In genomic region chr5:180810210-180811011, GRCh38 we compare ENCODE assay signal across 8 cellular contexts. TPM values are rescaled to one million over a fixed set of nuclear protein-coding genes. Genes with fewer than 3 reads are reported as not detected.
A peak's percentile ranks its signal among the peaks of the same experiment; 100 is the strongest.
DNase-seq lines count a peak whose midpoint lies in the region; ATAC-seq and TF ChIP-seq lines count a peak whose summit lies in the region.

No MANE protein-coding gene starts in this region.

- H3K9me3 ChIP-seq in CD4-positive, alpha-beta T cell (ENCODE audit: control insufficient read depth, low read length), result no peaks in the 10 kb centered on the region
- no peaks in the 10 kb centered on the region for H3K9me3 ChIP-seq in lower lobe of right lung

- peaks cover 55% of the 10 kb centered on the region for H3K4me1 ChIP-seq in lower lobe of right lung

- no peak for TF ChIP-seq CTCF in CD4-positive, alpha-beta T cell (IDR thresholded peaks at IDR 0.05)
- peak in 8 of 56 donors; percentile 0 to 25 (median 16) for TF ChIP-seq CTCF in dorsolateral prefrontal cortex (IDR thresholded peaks at IDR 0.05 in 54 of 56, conservative IDR thresholded peaks at IDR 0.05 in 2 of 56; ENCODE audit: low read depth in 1 of 56, partially characterized antibody in 56 of 56)
- TF ChIP-seq CTCF in lower lobe of right lung (IDR thresholded peaks at IDR 0.05), result no peak

- peaks cover 87% of the 10 kb centered on the region for H3K4me1 Mint-ChIP-seq in CD4-positive, alpha-beta T cell (ENCODE audit: low read depth)

- peak overlapping the region; percentile 62 to 95 (median 84) for H3K4me3 ChIP-seq in dorsolateral prefrontal cortex
- H3K4me3 ChIP-seq in lower lobe of right lung, result peak overlapping the region; percentile 78

- H3K9me3 Mint-ChIP-seq in CD4-positive, alpha-beta T cell, result no peaks in the 10 kb centered on the region

- H3K36me3 ChIP-seq in lower lobe of right lung, result peaks cover 12% of the 10 kb centered on the region

- peak; percentile 94 to 98 (median 96) for DNase-seq in CD4-positive, alpha-beta T cell
- peak; percentile 92 for DNase-seq in NCI-H774 (lab: John Stamatoyannopoulos, UW)
- DNase-seq in activated CD4-positive, alpha-beta T cell treated with anti-CD3 and anti-CD28 coated beads, Interleukin-2, amount 50 U/mL, for 48 hours, result peak; percentile 95 to 96
- DNase-seq in dorsolateral prefrontal cortex, result peak; percentile 91 to 97 (median 94)
- DNase-seq in lower lobe of right lung, result peak; percentile 97
- DNase-seq in stimulated activated CD4-positive, alpha-beta T cell treated with anti-CD3 and anti-CD28 coated beads, TNF-alpha, amount 100 ng/mL, for 1 hour (ENCODE audit: low read depth in 3 of 3, low spot score in 1 of 3), result peak; percentile 90 to 96 (median 95)

- no peaks in the 10 kb centered on the region for H3K27me3 Mint-ChIP-seq in CD4-positive, alpha-beta T cell

- peak overlapping the region; percentile 95 for H3K27ac ChIP-seq in CD4-positive, alpha-beta T cell (ENCODE audit: low read depth, low read length)
- H3K27ac ChIP-seq in dorsolateral prefrontal cortex (peak overlapping the region; percentile 92 to 100 (median 99)), lower lobe of right lung (peak overlapping the region; percentile 99)

- peak overlapping the region; percentile 94 for H3K27ac Mint-ChIP-seq in CD4-positive, alpha-beta T cell

- CTCF ChIA-PET in CD4-positive, alpha-beta T cell (lab: Charles Lee), result interaction anchor here (0.9 to 4.3 kb wide), 3 partner anchors 10 to 59 kb away, joined by 5 to 34 read pairs (median 9); no protein-coding TSS in a partner anchor

- intact Hi-C loops in CD4-positive, alpha-beta T cell (cut with DNase I, micrococcal nuclease), result loop anchor here (1.0 to 2.0 kb wide), 3 partner anchors 21 to 50 kb away; partner anchors contain the start of gene ZFP62 (in 1 of the 2)
- intact Hi-C loops in dorsolateral prefrontal cortex (cut with DNase I) (loop anchor here (1.0 to 2.0 kb wide), 3 partner anchors 21 to 51 kb away; partner anchors contain the start of gene ZFP62 (in 2 of the 2)), lower lobe of right lung (cut with DNase I) (no loop called here)

- peak; percentile 76 for ATAC-seq in CD4-positive, alpha-beta T cell (ENCODE audit: poor library complexity)
- ATAC-seq in GM19438 (IDR thresholded peaks at IDR 0.05; ENCODE audit: low read depth, unreplicated experiment), result peak; percentile 66
- ATAC-seq in HG03565 (IDR thresholded peaks at IDR 0.05; ENCODE audit: unreplicated experiment), result peak; percentile 40
- ATAC-seq in lower lobe of right lung, result peak; percentile 96 to 97

- no peaks in the 10 kb centered on the region for H3K27me3 ChIP-seq in CD4-positive, alpha-beta T cell (ENCODE audit: control insufficient read depth, insufficient read depth, low read length)
- H3K27me3 ChIP-seq in dorsolateral prefrontal cortex (no peaks in the 10 kb centered on the region), lower lobe of right lung (ENCODE audit: low read depth) (no peaks in the 10 kb centered on the region)

- H3K4me3 Mint-ChIP-seq in CD4-positive, alpha-beta T cell, result peak overlapping the region; percentile 91

- H3K36me3 Mint-ChIP-seq in CD4-positive, alpha-beta T cell (ENCODE audit: low read depth), result peaks cover 22% of the 10 kb centered on the region

- POLR2A ChIA-PET in CD4-positive, alpha-beta T cell (lab: Charles Lee), result interaction anchor here (0.6 to 19.8 kb wide), 24 partner anchors 8 to 515 kb away, joined by 3 to 612 read pairs (median 5); partner anchors contain the start of genes CNOT6, MGAT1, TRIM52 and ZFP62

RNA-seq across cellular contexts. Expression of gene MGAT1, which starts 7.8 kb away (rescaled TPM):
- 10 to 100 TPM; 49.0 to 60.2 TPM for total RNA-seq in CD4-positive, alpha-beta T cell
- total RNA-seq in dorsolateral prefrontal cortex (100 to 1,000 TPM in 4 of 120 experiments, 10 to 100 TPM in 116; 46.5 to 113 (median 70.3) TPM), lower lobe of right lung (241 TPM)

RNA-seq across cellular contexts. Expression of gene ZFP62, which starts 50.7 kb away (rescaled TPM):
- total RNA-seq in CD4-positive, alpha-beta T cell, result 10 to 100 TPM; 22.6 to 24.9 TPM
- total RNA-seq in dorsolateral prefrontal cortex (10 to 100 TPM; 22.6 to 53.4 (median 34.2) TPM), lower lobe of right lung (28.3 TPM)

Comparison
In these comparisons a context has a peak if more than half of its experiments do, and no peak if none do; other contexts are left out.
1. Peak in every context shown above with its lines: DNase-seq, ATAC-seq, H3K4me3 ChIP-seq and H3K27ac ChIP-seq.
2. ATAC-seq: peak in every context shown above with its lines; median percentile 96 in lower lobe of right lung; 76 in CD4-positive, alpha-beta T cell; 66 in GM19438; 40 in HG03565.